Comparison of ENCODE assay signal across 9 cellular contexts in the genomic region with DNA sequence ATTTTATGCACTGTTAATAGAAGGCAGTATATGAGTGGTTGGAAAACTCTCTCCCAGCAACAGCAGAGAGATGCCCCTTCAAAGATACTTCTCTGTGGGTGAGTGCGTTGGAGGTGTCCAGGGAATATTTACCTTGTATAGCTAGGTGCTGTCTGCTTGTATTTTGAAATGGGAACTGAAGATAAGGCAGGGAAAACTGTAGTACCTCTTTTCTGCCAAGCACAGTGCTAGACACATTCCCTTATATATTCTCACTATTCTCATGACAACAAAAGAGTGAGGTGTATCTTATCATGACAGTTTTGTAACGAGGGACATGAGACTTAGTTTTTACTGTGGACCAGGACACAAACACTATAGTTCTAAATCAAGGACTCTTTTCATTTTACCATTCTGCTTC. TPM values are rescaled to one million over a fixed set of nuclear protein-coding genes. Genes with fewer than 3 reads are reported as not detected.
DNase-seq lines count a peak whose midpoint lies in the region; ATAC-seq and TF ChIP-seq lines count a peak whose summit lies in the region.
"Had no signal": no experiment of that assay in that cellular context is flagged by ENCODE, and none has a peak within 500 bp of the region (broad histone marks: within the 10 kb centered on the region; RNA-seq: fewer than 3 reads in every experiment).

No MANE protein-coding gene starts in this region.

- intact Hi-C loops in activated naive CD4-positive, alpha-beta T cell treated with anti-CD3 and anti-CD28 coated beads for 36 hours (cut with micrococcal nuclease), result loop anchor here (5.0 kb wide), 3 partner anchors 351 to 514 kb away; partner anchors contain the start of genes NPC1 and RMC1

- peaks cover 69% of the 10 kb centered on the region for H3K4me1 Mint-ChIP-seq in activated naive CD4-positive, alpha-beta T cell treated with anti-CD3 and anti-CD28 coated beads for 36 hours (ENCODE audit: low read depth)
- peaks cover 25% of the 10 kb centered on the region for H3K4me1 Mint-ChIP-seq in endodermal cell
- peaks cover 72% of the 10 kb centered on the region for H3K4me1 Mint-ChIP-seq in stimulated activated memory B cell treated with anti-CD40 and anti-IgM and Interleukin-4, amounts not matched to agents 10 μg/mL and 1 μg/mL and 100 μg/mL, for 72 hours

- no peak overlapping the region for H3K27ac ChIP-seq in endodermal cell (ENCODE audit: low read depth, low read length)
- H3K27ac ChIP-seq: epithelial cell of prostate had no signal

- H3K9me3 Mint-ChIP-seq in activated naive CD4-positive, alpha-beta T cell treated with anti-CD3 and anti-CD28 coated beads for 36 hours, result no peaks in the 10 kb centered on the region
- no peaks in the 10 kb centered on the region for H3K9me3 Mint-ChIP-seq in activated naive CD4-positive, alpha-beta T cell treated with anti-CD3 and anti-CD28 coated beads, Interleukin-2, amount 50 U/mL, for 72 hours
- H3K9me3 Mint-ChIP-seq in endodermal cell, result no peaks in the 10 kb centered on the region
- no peaks in the 10 kb centered on the region for H3K9me3 Mint-ChIP-seq in stimulated activated memory B cell treated with anti-CD40 and anti-IgM and Interleukin-4, amounts not matched to agents 10 μg/mL and 1 μg/mL and 100 μg/mL, for 72 hours

- CTCF ChIA-PET in activated naive CD4-positive, alpha-beta T cell treated with anti-CD3 and anti-CD28 coated beads for 36 hours (lab: Charles Lee), result interaction anchor here (1.7 kb wide), 1 partner anchor 99 kb away, joined by 3 read pairs; no protein-coding TSS in a partner anchor

- H3K27me3 ChIP-seq in endodermal cell (ENCODE audit: control insufficient read depth, insufficient read depth, low read length, poor library complexity, severe bottlenecking), result peaks cover 46% of the 10 kb centered on the region

- H3K4me3 ChIP-seq in endodermal cell (ENCODE audit: low read length), result no peak overlapping the region

- peak overlapping the region; percentile 89 for H3K27ac Mint-ChIP-seq in activated naive CD4-positive, alpha-beta T cell treated with anti-CD3 and anti-CD28 coated beads for 36 hours
- H3K27ac Mint-ChIP-seq in activated naive CD4-positive, alpha-beta T cell treated with anti-CD3 and anti-CD28 coated beads, Interleukin-2, amount 50 U/mL, for 72 hours, result peak overlapping the region in 1 of 2 donors; percentile 95
- no peak overlapping the region for H3K27ac Mint-ChIP-seq in endodermal cell
- H3K27ac Mint-ChIP-seq in stimulated activated memory B cell treated with anti-CD40 and anti-IgM and Interleukin-4, amounts not matched to agents 10 μg/mL and 1 μg/mL and 100 μg/mL, for 72 hours, result peak overlapping the region; percentile 97

- 33 to 59% methylated on average over 1 to 2 of the region's 2 CpGs for WGBS in endodermal cell (ENCODE audit: insufficient coverage in 1 of 2, insufficient read length in 1 of 2), 2 experiments

- peaks cover 5% of the 10 kb centered on the region for H3K4me1 ChIP-seq in endodermal cell (ENCODE audit: control insufficient read depth, insufficient read depth, low read length)

- peak overlapping the region; percentile 91 for H3K4me3 Mint-ChIP-seq in activated naive CD4-positive, alpha-beta T cell treated with anti-CD3 and anti-CD28 coated beads for 36 hours
- peak overlapping the region; percentile 80 for H3K4me3 Mint-ChIP-seq in endodermal cell
- H3K4me3 Mint-ChIP-seq in stimulated activated memory B cell treated with anti-CD40 and anti-IgM and Interleukin-4, amounts not matched to agents 10 μg/mL and 1 μg/mL and 100 μg/mL, for 72 hours, result peak overlapping the region; percentile 96

- ATAC-seq in activated naive CD4-positive, alpha-beta T cell treated with anti-CD3 and anti-CD28 coated beads, Interleukin-2, amount 50 U/mL, for 72 hours, result no peak
- ATAC-seq in stimulated activated memory B cell treated with anti-CD40 and anti-IgM and Interleukin-4, amounts not matched to agents 10 μg/mL and 1 μg/mL and 100 μg/mL, for 72 hours, result no peak
- ATAC-seq in activated CD4-positive, CD25-positive, alpha-beta regulatory T cell treated with anti-CD3 and anti-CD28 coated beads, Interleukin-2, amount 50 U/mL, for 24 hours, result no peak

- H3K27me3 Mint-ChIP-seq in activated naive CD4-positive, alpha-beta T cell treated with anti-CD3 and anti-CD28 coated beads for 36 hours (ENCODE audit: low read depth), result no peaks in the 10 kb centered on the region
- H3K27me3 Mint-ChIP-seq in endodermal cell (ENCODE audit: insufficient read depth), result peaks cover 35% of the 10 kb centered on the region
- no peaks in the 10 kb centered on the region for H3K27me3 Mint-ChIP-seq in stimulated activated memory B cell treated with anti-CD40 and anti-IgM and Interleukin-4, amounts not matched to agents 10 μg/mL and 1 μg/mL and 100 μg/mL, for 72 hours

- TF ChIP-seq CTCF in endodermal cell (conservative IDR thresholded peaks at IDR 0.05), result peak; percentile 66

- no peaks in the 10 kb centered on the region for H3K36me3 ChIP-seq in endodermal cell (ENCODE audit: control insufficient read depth, insufficient read depth, low read length)

- DNase-seq in activated naive CD4-positive, alpha-beta T cell treated with anti-CD3 and anti-CD28 coated beads for 36 hours, result no peak
- no peak for DNase-seq in activated naive CD4-positive, alpha-beta T cell treated with anti-CD3 and anti-CD28 coated beads, Interleukin-2, amount 50 U/mL, for 72 hours (ENCODE audit: low spot score in 2 of 2)
- DNase-seq in NCI-H69 (lab: John Stamatoyannopoulos, UW) (peak; percentile 84), endodermal cell (no peak)
- no peak for DNase-seq in activated effector memory CD4-positive, alpha-beta T cell treated with Interleukin-2 at 50 U/mL for 16 hours
- no peak for DNase-seq in activated CD8-positive, alpha-beta memory T cell treated with anti-CD3 and anti-CD28 coated beads, Interleukin-2, amount 50 U/mL, for 48 hours

- peaks cover 10% of the 10 kb centered on the region for H3K36me3 Mint-ChIP-seq in activated naive CD4-positive, alpha-beta T cell treated with anti-CD3 and anti-CD28 coated beads for 36 hours (ENCODE audit: low read depth)
- peaks cover 12 to 21% of the 10 kb centered on the region in 2 donors for H3K36me3 Mint-ChIP-seq in activated naive CD4-positive, alpha-beta T cell treated with anti-CD3 and anti-CD28 coated beads, Interleukin-2, amount 50 U/mL, for 72 hours
- H3K36me3 Mint-ChIP-seq in endodermal cell (ENCODE audit: low read depth), result no peaks in the 10 kb centered on the region
- H3K36me3 Mint-ChIP-seq in stimulated activated memory B cell treated with anti-CD40 and anti-IgM and Interleukin-4, amounts not matched to agents 10 μg/mL and 1 μg/mL and 100 μg/mL, for 72 hours, result peaks cover 16% of the 10 kb centered on the region

- H3K9ac ChIP-seq in endodermal cell (ENCODE audit: extremely low read depth, low read length, poor library complexity, severe bottlenecking), result no peak overlapping the region

- H3K9me3 ChIP-seq in endodermal cell (ENCODE audit: control insufficient read depth, low read length), result no peaks in the 10 kb centered on the region

RNA-seq across cellular contexts. Expression of gene TTC39C, which starts 2.1 kb away (rescaled TPM):
- 10 to 100 TPM; 39.9 to 44.2 TPM for total RNA-seq in activated naive CD4-positive, alpha-beta T cell treated with anti-CD3 and anti-CD28 coated beads for 36 hours
- total RNA-seq in activated naive CD4-positive, alpha-beta T cell treated with anti-CD3 and anti-CD28 coated beads, Interleukin-2, amount 50 U/mL, for 72 hours, result 10 to 100 TPM; 44.0 to 46.2 TPM
- 10 to 100 TPM; 14.0 to 19.7 TPM for total RNA-seq in endodermal cell
- 15.0 TPM for polyA plus RNA-seq in endodermal cell (2013, experiment 1 of 2)
- 11.7 TPM for polyA plus RNA-seq in endodermal cell (2013, experiment 2 of 2)
